33 cellular contexts compared by ENCODE assay signal in the genomic region with DNA sequence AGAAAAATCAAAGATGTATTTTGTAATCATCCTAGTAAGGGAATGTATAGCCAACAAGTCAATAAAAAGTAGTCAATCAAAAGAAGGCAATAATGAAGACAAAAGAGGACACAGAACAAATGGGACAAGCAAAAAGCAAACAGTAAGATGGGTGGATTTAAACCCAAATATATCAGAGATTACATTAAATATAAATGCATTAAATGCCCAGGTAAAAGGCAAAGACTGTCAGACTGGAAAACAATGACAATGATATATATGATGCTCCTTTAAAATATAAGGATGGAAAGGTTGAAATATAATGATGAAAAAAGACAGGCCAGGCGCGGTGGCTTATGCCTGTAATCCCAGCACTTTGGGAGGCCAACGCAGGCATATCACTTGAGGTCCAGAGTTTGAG.
"Had no signal": no experiment of that assay in that cellular context is flagged by ENCODE, and none has a peak within 500 bp of the region (broad histone marks: within the 10 kb centered on the region; RNA-seq: fewer than 3 reads in every experiment).

No MANE protein-coding gene starts in this region.

- H3K9me3 ChIP-seq: Peyer's patch, SJSA1 had no signal

- H3K4me1 ChIP-seq: Peyer's patch, SJSA1 had no signal

- DNase-seq: activated CD4-positive, alpha-beta T cell treated with anti-CD3 and anti-CD28 coated beads, Interleukin-2, amount 10 ng/mL, durations not matched to agents 24 days and 14 days; activated CD4-positive, alpha-beta T cell treated with anti-CD3 and anti-CD28 coated beads, Interleukin-2, amount 50 U/mL, for 4 hours; activated CD8-positive, alpha-beta memory T cell treated with anti-CD3 and anti-CD28 coated beads for 24 hours; activated CD8-positive, alpha-beta memory T cell treated with anti-CD3 and anti-CD28 coated beads, Interleukin-2, amount 10 ng/mL, durations not matched to agents 7 days and 5 days; activated CD8-positive, alpha-beta memory T cell treated with anti-CD3 and anti-CD28 coated beads, Interleukin-2, amount 50 U/mL, for 48 hours; activated effector memory CD4-positive, alpha-beta T cell treated with anti-CD3 and anti-CD28 coated beads, Interleukin-2, amount 50 U/mL, for 16 hours; activated naive CD4-positive, alpha-beta T cell; activated T-cell treated with anti-CD3 and anti-CD28 coated beads, Interleukin-2, amount 50 U/mL, for 48 hours; amniotic stem cell; aorta; brain microvascular endothelial cell; central memory CD4-positive, alpha-beta T cell; MM.1S; MV-4-11; NCI-H1092; NCI-H1436 treated with DMSO at 0.1 percent for 48 hours; NCI-H1694 treated with DMSO at 0.1 percent for 48 hours; NCI-H2029 treated with DMSO at 0.1 percent for 48 hours; NCI-H2107; NCI-H2171; NCI-H510A; NCI-H526; NCI-H748 treated with DMSO at 0.1 percent for 48 hours; NK-92 treated with Interleukin-12 subunit alpha and Interleukin-12 subunit beta, amount 100 ng/mL, for 24 hours; PC-3; Peyer's patch; RPMI8226; SHP77 treated with DMSO at 0.1 percent for 48 hours; SK-N-SH had no signal

- ATAC-seq: activated CD8-positive, alpha-beta memory T cell treated with anti-CD3 and anti-CD28 coated beads, Interleukin-2, amount 10 ng/mL, durations not matched to agents 7 days and 5 days; PC-3 had no signal

- H3K4me3 ChIP-seq: Peyer's patch, SJSA1 had no signal

- H3K27me3 Mint-ChIP-seq: activated CD4-positive, alpha-beta T cell treated with anti-CD3 and anti-CD28 coated beads, Interleukin-2, amount 10 ng/mL, durations not matched to agents 24 days and 14 days; activated CD8-positive, alpha-beta memory T cell treated with anti-CD3 and anti-CD28 coated beads, Interleukin-2, amount 10 ng/mL, durations not matched to agents 7 days and 5 days; activated naive CD4-positive, alpha-beta T cell treated with anti-CD3 and anti-CD28 coated beads, Interleukin-2, amount 50 U/mL, for 24 hours had no signal

- H3K27ac Mint-ChIP-seq: activated naive CD4-positive, alpha-beta T cell treated with anti-CD3 and anti-CD28 coated beads, Interleukin-2, amount 50 U/mL, for 24 hours; T-helper 1 cell treated with Interleukin-12 subunit alpha and Interleukin-12 subunit beta and Interleukin-4 antibody, amounts not matched to agents 30 μg/mL and 1 μg/mL, for 36 hours; T-helper 2 cell treated with Interferon-gamma antibody and Interleukin-4, amounts not matched to agents 5 μg/mL and 100 μg/mL, for 36 hours had no signal

- H3K4me3 Mint-ChIP-seq: activated CD4-positive, alpha-beta T cell treated with anti-CD3 and anti-CD28 coated beads, Interleukin-2, amount 10 ng/mL, durations not matched to agents 24 days and 14 days; activated CD8-positive, alpha-beta memory T cell treated with anti-CD3 and anti-CD28 coated beads, Interleukin-2, amount 10 ng/mL, durations not matched to agents 7 days and 5 days; activated naive CD4-positive, alpha-beta T cell treated with anti-CD3 and anti-CD28 coated beads, Interleukin-2, amount 50 U/mL, for 24 hours; T-helper 1 cell treated with Interleukin-12 subunit alpha and Interleukin-12 subunit beta and Interleukin-4 antibody, amounts not matched to agents 30 μg/mL and 1 μg/mL, for 36 hours; T-helper 2 cell treated with Interferon-gamma antibody and Interleukin-4, amounts not matched to agents 5 μg/mL and 100 μg/mL, for 36 hours had no signal

- H3K4me1 Mint-ChIP-seq: activated CD8-positive, alpha-beta memory T cell treated with anti-CD3 and anti-CD28 coated beads, Interleukin-2, amount 10 ng/mL, durations not matched to agents 7 days and 5 days; activated naive CD4-positive, alpha-beta T cell treated with anti-CD3 and anti-CD28 coated beads, Interleukin-2, amount 50 U/mL, for 24 hours had no signal

- H3K27me3 ChIP-seq: brain microvascular endothelial cell, Peyer's patch, SJSA1 had no signal
